1 cellular context compared by ENCODE assay signal in the genomic region with DNA sequence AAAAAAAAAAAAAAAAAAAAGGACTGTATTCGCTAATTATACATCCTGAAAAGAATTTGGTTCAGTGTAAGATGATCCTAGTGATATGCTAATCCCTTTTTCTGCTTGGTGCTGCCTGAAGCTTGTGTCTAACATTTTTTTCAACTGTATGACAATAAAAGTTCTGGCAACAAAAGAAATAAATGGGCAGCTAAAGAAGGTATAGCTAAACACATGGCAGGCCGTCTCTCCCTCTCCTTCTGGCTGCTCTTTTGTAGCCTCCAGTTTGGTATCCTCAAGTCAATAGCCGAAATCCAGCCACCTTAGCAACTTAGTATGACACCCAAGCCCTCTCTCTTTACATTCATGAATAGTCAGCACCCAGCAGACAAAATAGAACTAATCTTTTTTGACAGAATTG.
TF ChIP-seq lines count a peak whose summit lies in the region.

No MANE protein-coding gene starts in this region.

TF ChIP-seq in WTC11, 78 proteins besides CTCF, POLR2A, EP300 and RAD21 (continued from another document):
- TF ChIP-seq, protein P1, sequence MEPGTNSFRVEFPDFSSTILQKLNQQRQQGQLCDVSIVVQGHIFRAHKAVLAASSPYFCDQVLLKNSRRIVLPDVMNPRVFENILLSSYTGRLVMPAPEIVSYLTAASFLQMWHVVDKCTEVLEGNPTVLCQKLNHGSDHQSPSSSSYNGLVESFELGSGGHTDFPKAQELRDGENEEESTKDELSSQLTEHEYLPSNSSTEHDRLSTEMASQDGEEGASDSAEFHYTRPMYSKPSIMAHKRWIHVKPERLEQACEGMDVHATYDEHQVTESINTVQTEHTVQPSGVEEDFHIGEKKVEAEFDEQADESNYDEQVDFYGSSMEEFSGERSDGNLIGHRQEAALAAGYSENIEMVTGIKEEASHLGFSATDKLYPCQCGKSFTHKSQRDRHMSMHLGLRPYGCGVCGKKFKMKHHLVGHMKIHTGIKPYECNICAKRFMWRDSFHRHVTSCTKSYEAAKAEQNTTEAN (CRISPR knock-in tag; IDR thresholded peaks at IDR 0.05), result no peak
- no peak for TF ChIP-seq ESRRA (CRISPR knock-in tag; IDR thresholded peaks at IDR 0.05; ENCODE audit: borderline replicate concordance)
